Comparison of ENCODE assay signal across 24 cellular contexts in genomic region chr6:33543116-33543515, GRCh38. TPM values are rescaled to one million over a fixed set of nuclear protein-coding genes. Genes with fewer than 3 reads are reported as not detected.
DNase-seq lines count a peak whose midpoint lies in the region; ATAC-seq, FAIRE-seq and TF ChIP-seq lines count a peak whose summit lies in the region.
"Had no signal": no experiment of that assay in that cellular context is flagged by ENCODE, and none has a peak within 500 bp of the region (broad histone marks: within the 10 kb centered on the region; RNA-seq: fewer than 3 reads in every experiment).

No MANE protein-coding gene starts in this region.

- no TSS peak for BruUV-seq in HepG2 (replicated peaks; lab: Mats Ljungman, UMichigan)

- no peak for FAIRE-seq in HepG2 (lab: Jason Lieb, UNC)
- FAIRE-seq: A204.1, D721Med, GM12891, GM18507 had no signal

- POLR2A ChIA-PET in HepG2 (lab: Yijun Ruan, JAX), result no interaction called here

- TF ChIP-seq RAD21 in HepG2 (CRISPR knock-in tag; IDR thresholded peaks at IDR 0.05), result no peak

- H2AFZ ChIP-seq in HepG2 (ENCODE audit: low read length), result no peak overlapping the region
- peak overlapping the region; percentile 74; the same call in 1 of the 2 replicates for H2AFZ ChIP-seq in GM23338
- H2AFZ ChIP-seq: GM23248 had no signal

- no peak for DNase-seq in HepG2 (ENCODE audit: low spot score)
- DNase-seq in right lobe of liver, result no peak
- DNase-seq in GM23338 (ENCODE audit: low spot score), result no peak
- DNase-seq in NB4 (ENCODE audit: low read depth), result peak; percentile 57
- DNase-seq in cerebellar cortex (ENCODE audit: low spot score), result peak; percentile 72
- no peak for DNase-seq in activated effector memory CD4-positive, alpha-beta T cell treated with anti-CD3 and anti-CD28 coated beads, Interleukin-2, amount 50 U/mL, for 16 hours
- DNase-seq in brain microvascular endothelial cell, result no peak
- DNase-seq: CD4-positive, CD25-positive, alpha-beta regulatory T cell; CD8-positive, alpha-beta T cell; DMS 273 treated with DMSO at 0.1 percent for 48 hours; DMS79; EL; GF-D8; GM23248; H9 had no signal

- intact Hi-C loops in HepG2 (cut with micrococcal nuclease; ENCODE audit: unreplicated experiment), result no loop called here
- intact Hi-C loops in right lobe of liver (cut with DNase I), result no loop called here

- H3K4me2 ChIP-seq in HepG2 (ENCODE audit: low read depth, low read length), result peak overlapping the region; percentile 20; the same call in 1 of the 2 replicates
- H3K4me2 ChIP-seq in GM23338, result no peak overlapping the region
- H3K4me2 ChIP-seq: BLaER1 had no signal

- H3K36me3 ChIP-seq in HepG2 (replicated peaks in 1 of 2; ENCODE audit: control insufficient read depth in 1 of 2, insufficient read depth in 2 of 2, low read length in 2 of 2) (no peaks in the 10 kb centered on the region), right lobe of liver (no peaks in the 10 kb centered on the region), GM23338 (ENCODE audit: insufficient read depth) (no peaks in the 10 kb centered on the region), brain microvascular endothelial cell (replicated peaks) (no peaks in the 10 kb centered on the region)
- H3K36me3 ChIP-seq: BLaER1 had no signal

- H3K4me1 Mint-ChIP-seq in GM23338, result peaks cover 4% of the 10 kb centered on the region; the same call in 1 of the 3 replicates

- H3K4me1 ChIP-seq in HepG2 (ENCODE audit: insufficient read depth, low read length), result peaks cover 27% of the 10 kb centered on the region
- H3K4me1 ChIP-seq in right lobe of liver, result no peaks in the 10 kb centered on the region
- no peaks in the 10 kb centered on the region; the same call in 1 of the 2 replicates for H3K4me1 ChIP-seq in GM23338 (ENCODE audit: insufficient read depth)

- TF ChIP-seq EP300 in HepG2 (IDR thresholded peaks at IDR 0.05; ENCODE audit: low read depth in 2 of 2, low read length in 2 of 2), result no peak
- no peak for TF ChIP-seq EP300 in HepG2 (CRISPR knock-in tag; IDR thresholded peaks at IDR 0.05; ENCODE audit: borderline replicate concordance)

- H3K27ac ChIP-seq in HepG2 (ENCODE audit: extremely low read length, insufficient read depth, low read length) (no peak overlapping the region), right lobe of liver (no peak overlapping the region), GM23338 (ENCODE audit: low read depth) (no peak overlapping the region), brain microvascular endothelial cell (no peak overlapping the region)
- H3K27ac ChIP-seq: BLaER1, C4-2B, GM23248 had no signal

- no peaks in the 10 kb centered on the region for H4K20me1 ChIP-seq in HepG2 (ENCODE audit: insufficient read depth, low read length)
- H4K20me1 ChIP-seq in GM23338 (replicated peaks; ENCODE audit: insufficient read depth), result no peaks in the 10 kb centered on the region
- H4K20me1 ChIP-seq: BLaER1 had no signal

- no peak overlapping the region for H3K27ac Mint-ChIP-seq in GM23338
- H3K27ac Mint-ChIP-seq: B cell; CD8-positive, alpha-beta T cell; H9 had no signal

- H3K9me3 ChIP-seq in HepG2 (ENCODE audit: low read length), result no peaks in the 10 kb centered on the region
- H3K9me3 ChIP-seq in right lobe of liver, result no peaks in the 10 kb centered on the region
- H3K9me3 ChIP-seq: BLaER1 had no signal

- no peaks in the 10 kb centered on the region for H3K9me2 ChIP-seq in GM23338 (ENCODE audit: insufficient read depth)

- 63% methylated on average over 4 of the region's 4 CpGs for WGBS in HepG2 (ENCODE audit: low lambda C conversion rate)
- WGBS in right lobe of liver (ENCODE audit: insufficient coverage, low coverage, low lambda C conversion rate, missing lambda C conversion rate), result 63% methylated on average over 4 of the region's 4 CpGs

- no peak for TF ChIP-seq CTCF in HepG2 (CRISPR knock-in tag; IDR thresholded peaks at IDR 0.05)
- TF ChIP-seq CTCF in right lobe of liver (IDR thresholded peaks at IDR 0.05), result no peak
- no peak for TF ChIP-seq CTCF in GM23338 (conservative IDR thresholded peaks at IDR 0.05; ENCODE audit: low read depth in 2 of 2)
- no peak for TF ChIP-seq CTCF in NB4 (IDR thresholded peaks at IDR 0.05; ENCODE audit: low read depth, low read length)
- TF ChIP-seq CTCF in brain microvascular endothelial cell (IDR thresholded peaks at IDR 0.05; ENCODE audit: low read depth, low read length, missing control alignments), result no peak

- in situ Hi-C loops in HepG2 (cut with HindIII; ENCODE audit: extremely low pct_ligation_motif_present, low pct_unique_long_range_greater_than_20kb), result no loop called here
- in situ Hi-C loops in brain microvascular endothelial cell (cut with HindIII; ENCODE audit: low pct_ligation_motif_present, low sequenced_read_pairs), result no loop called here

- CTCF ChIA-PET in HepG2 (lab: Yijun Ruan, JAX; ENCODE audit: low intra/inter-chr PET ratio, low total read pairs), result no interaction called here

- H3K27me3 ChIP-seq in HepG2 (ENCODE audit: control insufficient read depth in 1 of 2, insufficient read depth in 2 of 2, low read length in 2 of 2) (no peaks in the 10 kb centered on the region; a peak in 1 of 5 replicates), right lobe of liver (no peaks in the 10 kb centered on the region), GM23338 (ENCODE audit: insufficient read depth) (no peaks in the 10 kb centered on the region), brain microvascular endothelial cell (replicated peaks) (no peaks in the 10 kb centered on the region)
- H3K27me3 ChIP-seq: BLaER1 had no signal

- no peak overlapping the region for H3K4me3 Mint-ChIP-seq in GM23338
- H3K4me3 Mint-ChIP-seq: B cell; CD4-positive, CD25-positive, alpha-beta regulatory T cell; CD8-positive, alpha-beta T cell; H9 had no signal

- H3K36me3 Mint-ChIP-seq in GM23338 (ENCODE audit: low read depth), result no peaks in the 10 kb centered on the region
- H3K36me3 Mint-ChIP-seq: CD4-positive, CD25-positive, alpha-beta regulatory T cell; CD8-positive, alpha-beta T cell had no signal

- TF ChIP-seq POLR2A in HepG2 (IDR thresholded peaks at IDR 0.05; ENCODE audit: insufficient read depth in 1 of 2, low read depth in 2 of 2, low read length in 2 of 2), result no peak
- TF ChIP-seq POLR2A in right lobe of liver (IDR thresholded peaks at IDR 0.05), result no peak
- TF ChIP-seq POLR2A in NB4 (IDR thresholded peaks at IDR 0.05; ENCODE audit: extremely low read depth, insufficient read length), result no peak

- no peak overlapping the region for H3K9ac ChIP-seq in HepG2 (ENCODE audit: insufficient read depth, low read depth, low read length)
- H3K9ac ChIP-seq: BLaER1, GM23248 had no signal

- no peaks in the 10 kb centered on the region for H3K9me3 Mint-ChIP-seq in GM23338
- H3K9me3 Mint-ChIP-seq: CD4-positive, CD25-positive, alpha-beta regulatory T cell; CD8-positive, alpha-beta T cell; H9 had no signal

- H3K79me2 ChIP-seq in HepG2 (ENCODE audit: insufficient read depth, low read length), result no peaks in the 10 kb centered on the region
- no peaks in the 10 kb centered on the region for H3K79me2 ChIP-seq in GM23338 (replicated peaks; ENCODE audit: insufficient read depth)

- no peak for ATAC-seq in HepG2
- no peak for ATAC-seq in right lobe of liver
- ATAC-seq in GM23338, result no peak
- no peak for ATAC-seq in GM19467 (IDR thresholded peaks at IDR 0.05; ENCODE audit: unreplicated experiment)
- ATAC-seq: CD8-positive, alpha-beta T cell; HCT116 had no signal

- no peaks in the 10 kb centered on the region for H3F3A ChIP-seq in GM23338 (replicated peaks; ENCODE audit: low read depth)

- H3K4me3 ChIP-seq in HepG2 (replicated peaks in 1 of 3; ENCODE audit: insufficient read depth in 1 of 3, low read depth in 2 of 3, low read length in 3 of 3) (no peak overlapping the region), right lobe of liver (no peak overlapping the region), GM23338 (no peak overlapping the region), NB4 (ENCODE audit: low read depth, low read length) (no peak overlapping the region), brain microvascular endothelial cell (ENCODE audit: low read depth, low read length) (no peak overlapping the region)
- H3K4me3 ChIP-seq: BLaER1, GM23248 had no signal

- peaks cover 3% of the 10 kb centered on the region for H3K27me3 Mint-ChIP-seq in GM23338 (ENCODE audit: insufficient read depth, low read depth, poor library complexity)

TF ChIP-seq in HepG2, 621 proteins besides CTCF, POLR2A, EP300 and RAD21 (continues in another document):
- TF ChIP-seq ZNF263 (CRISPR knock-in tag; IDR thresholded peaks at IDR 0.05) (no peak), NPAS2 (CRISPR knock-in tag; IDR thresholded peaks at IDR 0.05; ENCODE audit: borderline replicate concordance) (no peak)

TF ChIP-seq in GM23338, 12 proteins besides CTCF, POLR2A, EP300 and RAD21 (continues in another document):
- TF ChIP-seq JUNB (IDR thresholded peaks at IDR 0.05; ENCODE audit: unreplicated experiment) (no peak), CREB1 (CRISPR knock-in tag; IDR thresholded peaks at IDR 0.05; ENCODE audit: low read depth) (no peak), POLR2AphosphoS5 (IDR thresholded peaks at IDR 0.05; ENCODE audit: low read depth) (no peak), EZH2 (IDR thresholded peaks at IDR 0.05; ENCODE audit: low read depth, unreplicated experiment) (no peak)

RNA-seq across cellular contexts. Expression of gene BAK1, which starts 37.0 kb away (rescaled TPM):
- 23.8 and 25.9 TPM in 2 replicates for total RNA-seq in HepG2 (2016; rRNA removed; fragmentation: Illumina TruSeq; extraction: Trizol)
- total RNA-seq in HepG2 (2016; cell fraction: cytosol; rRNA removed; fragmentation: Illumina TruSeq; extraction: Trizol; ENCODE audit: low read depth), result 16.2 and 22.7 TPM in 2 replicates
- 24.2 and 26.8 TPM in 2 replicates for total RNA-seq in HepG2 (2016; cell fraction: insoluble cytoplasmic fraction; rRNA removed; fragmentation: Illumina TruSeq; extraction: Trizol)
- 40.6 and 46.1 TPM in 2 replicates for total RNA-seq in HepG2 (2016; cell fraction: membrane; rRNA removed; fragmentation: Illumina TruSeq; extraction: Trizol)
- 11.2 and 14.0 TPM in 2 replicates for total RNA-seq in HepG2 (2016; cell fraction: nucleus; rRNA removed; fragmentation: Illumina TruSeq; extraction: Trizol)
- polyA plus RNA-seq in HepG2 (2011; rRNA removed), result 15.0 and 22.2 TPM in 2 replicates
- polyA plus RNA-seq in HepG2 (2011; cell fraction: cytosol; rRNA removed), result 19.9 and 23.5 TPM in 2 replicates
- polyA plus RNA-seq in HepG2 (2011; cell fraction: nucleus; rRNA removed), result 13.5 and 15.1 TPM in 2 replicates
- 10.2 and 16.3 TPM in 2 replicates for polyA plus RNA-seq in HepG2 (2012)
- 21.1 and 27.3 TPM in 2 replicates for polyA plus RNA-seq in HepG2 (2016; cell fraction: cytosol; fragmentation: Illumina TruSeq; extraction: Trizol; ENCODE audit: low read depth)
- polyA plus RNA-seq in HepG2 (2016; cell fraction: insoluble cytoplasmic fraction; fragmentation: Illumina TruSeq; extraction: Trizol; ENCODE audit: low read depth), result 25.7 and 28.6 TPM in 2 replicates
- 36.0 and 39.7 TPM in 2 replicates for polyA plus RNA-seq in HepG2 (2016; cell fraction: membrane; fragmentation: Illumina TruSeq; extraction: Trizol; ENCODE audit: low read depth)
- 24.6 and 25.1 TPM in 2 replicates for polyA plus RNA-seq in HepG2 (2016; cell fraction: nucleus; fragmentation: Illumina TruSeq; extraction: Trizol; ENCODE audit: insufficient read depth, low read depth)
- 38.8 and 50.3 TPM in 2 replicates for polyA minus RNA-seq in HepG2 (2011; rRNA and poly(A)+ RNA removed; ENCODE audit: low replicate concordance)
- 14.0 and 16.7 TPM in 2 replicates for polyA minus RNA-seq in HepG2 (2011; cell fraction: cytosol; rRNA and poly(A)+ RNA removed)
- polyA minus RNA-seq in HepG2 (2011; cell fraction: nucleus; rRNA and poly(A)+ RNA removed), result 7.6 and 8.2 TPM in 2 replicates
- total RNA-seq in right lobe of liver, result 10 to 100 TPM in 2 of 6 experiments, 1 to 10 TPM in 4; 4.4 to 11.4 (median 6.5) TPM
- total RNA-seq in GM23338 (2014; rRNA removed; shearing (Covaris generic)), result 45.0 and 50.7 TPM in 2 replicates
- polyA plus RNA-seq in GM23338 (2016; fragmentation: Nextera tagmentation; extraction: Ambion mirVana), result 21.9 and 22.2 TPM in 2 replicates

Comparison
In these comparisons a context has a peak if more than half of its experiments do, and no peak if none do; other contexts are left out.
1. DNase-seq: peak in NB4 (single experiment) and cerebellar cortex (single experiment); none in HepG2 (single experiment), right lobe of liver (0 of 3), GM23338 (single experiment), activated effector memory CD4-positive, alpha-beta T cell treated with anti-CD3 and anti-CD28 coated beads, Interleukin-2, amount 50 U/mL, for 16 hours (single experiment) and brain microvascular endothelial cell (single experiment).